ENCODE assay signal across 18 cellular contexts in the genomic region with DNA sequence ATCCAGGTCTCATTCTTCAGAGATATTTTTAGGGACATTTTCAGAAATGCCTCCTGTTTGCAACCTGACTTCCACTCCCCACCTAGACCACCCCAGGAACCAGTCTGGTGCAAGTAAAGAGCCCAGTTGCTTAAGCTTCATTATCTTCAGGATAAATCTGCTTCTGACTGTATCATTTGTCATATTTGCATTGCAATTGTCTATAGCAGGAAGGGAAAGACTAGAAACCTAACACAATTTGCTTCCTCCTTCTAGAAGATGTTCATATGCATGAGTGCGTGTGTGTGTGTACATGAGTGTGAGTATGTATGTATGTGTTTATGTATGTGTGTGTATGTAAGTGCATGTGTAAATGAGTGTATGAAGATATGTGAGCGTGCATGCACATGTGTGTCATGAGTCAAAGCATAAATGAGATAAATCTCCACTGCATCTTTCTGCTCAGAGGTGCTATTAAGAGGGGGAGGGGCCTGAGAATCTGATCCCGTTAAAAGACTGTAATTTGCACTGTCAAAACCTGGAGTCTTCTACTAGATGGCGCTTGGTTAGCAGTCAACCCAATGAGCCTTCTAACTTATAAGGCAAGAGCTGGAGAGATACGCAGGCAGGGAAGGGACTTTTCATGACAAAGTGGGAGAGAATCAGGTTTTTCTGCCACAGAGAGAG.
DNase-seq lines count a peak whose midpoint lies in the region; ATAC-seq and TF ChIP-seq lines count a peak whose summit lies in the region.
"Had no signal": no experiment of that assay in that cellular context is flagged by ENCODE, and none has a peak within 500 bp of the region (broad histone marks: within the 10 kb centered on the region; RNA-seq: fewer than 3 reads in every experiment).

No MANE protein-coding gene starts in this region.

- DNase-seq in NCI-H2081 (lab: John Stamatoyannopoulos, UW) (peak; percentile 5 to 48), NCI-H2081 treated with DMSO at 0.1 percent for 48 hours (lab: John Stamatoyannopoulos, UW) (no peak), Karpas-422 (peak; percentile 57), PC-9 (peak in 1 of 2 experiments; percentile 63), nephron progenitor cell (no peak), hippocampal formation (lab: John Stamatoyannopoulos, UW) (no peak), right lobe of liver (no peak)
- DNase-seq: activated CD4-positive, alpha-beta T cell treated with anti-CD3 and anti-CD28 coated beads, Interleukin-2, amount 10 ng/mL, durations not matched to agents 7 days and 5 days; activated naive CD4-positive, alpha-beta T cell; GOT3; KBM-7; left lung; NCI-H226; Right ventricle myocardium superior; uterus had no signal

- 85% methylated on average over 5 of the region's 5 CpGs for WGBS in right lobe of liver (ENCODE audit: insufficient coverage, low coverage, low lambda C conversion rate, missing lambda C conversion rate)

- H3K4me3 ChIP-seq in Karpas-422 (ENCODE audit: low read length) = no peak overlapping the region
- H3K4me3 ChIP-seq in PC-9 = no peak overlapping the region
- H3K4me3 ChIP-seq in right lobe of liver = no peak overlapping the region
- H3K4me3 ChIP-seq: BLaER1 treated with 17β-estradiol and CSF1 and Interleukin-3, amounts not matched to agents 10 nM and 100 nM; left lung; uterus had no signal

- H3K27me3 Mint-ChIP-seq in nephron progenitor cell (ENCODE audit: low read depth, poor library complexity) = peaks cover 4% of the 10 kb centered on the region
- H3K27me3 Mint-ChIP-seq: central memory CD8-positive, alpha-beta T cell had no signal

- H3K36me3 ChIP-seq in Karpas-422 (ENCODE audit: insufficient read depth, low read length) (no peaks in the 10 kb centered on the region), PC-9 (ENCODE audit: low read depth) (no peaks in the 10 kb centered on the region), right lobe of liver (no peaks in the 10 kb centered on the region)
- H3K36me3 ChIP-seq: BLaER1 treated with 17β-estradiol and CSF1 and Interleukin-3, amounts not matched to agents 10 nM and 100 nM; left lung; uterus had no signal

- peak overlapping the region; percentile 40 for H3K4me3 Mint-ChIP-seq in nephron progenitor cell
- H3K4me3 Mint-ChIP-seq: activated CD4-positive, alpha-beta T cell treated with anti-CD3 and anti-CD28 coated beads, Interleukin-2, amount 10 ng/mL, durations not matched to agents 7 days and 5 days; central memory CD8-positive, alpha-beta T cell had no signal

- ATAC-seq in right lobe of liver = no peak
- no peak for ATAC-seq in GM21528 (IDR thresholded peaks at IDR 0.05; ENCODE audit: low FRiP score, unreplicated experiment)
- ATAC-seq: left lung had no signal

- peaks cover 14% of the 10 kb centered on the region for H3K36me3 Mint-ChIP-seq in nephron progenitor cell (ENCODE audit: low read depth)

- POLR2A ChIA-PET in PC-9 (lab: Charles Lee; ENCODE audit: unreplicated experiment) = no interaction called here

- intact Hi-C loops in PC-9 (cut with micrococcal nuclease; ENCODE audit: unreplicated experiment) = no loop called here
- intact Hi-C loops in right lobe of liver (cut with DNase I) = no loop called here

- H4K20me1 ChIP-seq in Karpas-422 (ENCODE audit: insufficient read depth, low read depth, low read length) = no peaks in the 10 kb centered on the region
- no peaks in the 10 kb centered on the region for H4K20me1 ChIP-seq in PC-9 (ENCODE audit: insufficient read depth)
- H4K20me1 ChIP-seq: BLaER1 treated with 17β-estradiol and CSF1 and Interleukin-3, amounts not matched to agents 10 nM and 100 nM had no signal

- CTCF ChIA-PET in PC-9 (lab: Charles Lee) = no interaction called here

- H3K4me1 ChIP-seq in Karpas-422 (ENCODE audit: low read length) (peaks cover 19% of the 10 kb centered on the region), PC-9 (replicated peaks; ENCODE audit: insufficient read depth) (peaks cover 17% of the 10 kb centered on the region), right lobe of liver (peaks cover 0 to 12% (median 2%) of the 10 kb centered on the region in 4 donors)
- H3K4me1 ChIP-seq: uterus had no signal

- TF ChIP-seq POLR2A in right lobe of liver (IDR thresholded peaks at IDR 0.05) = no peak

- peaks cover 27% of the 10 kb centered on the region for H3K9me3 Mint-ChIP-seq in nephron progenitor cell
- H3K9me3 Mint-ChIP-seq: central memory CD8-positive, alpha-beta T cell had no signal

- H3F3A ChIP-seq in PC-9 (ENCODE audit: insufficient read depth, low read depth) = peaks cover 5% of the 10 kb centered on the region; the same call in 1 of the 2 replicates

- TF ChIP-seq CTCF in PC-9 (conservative IDR thresholded peaks at IDR 0.05) (no peak), nephron progenitor cell (IDR thresholded peaks at IDR 0.05) (no peak), right lobe of liver (IDR thresholded peaks at IDR 0.05) (no peak)

- H3K4me2 ChIP-seq in Karpas-422 (ENCODE audit: low read depth, low read length, poor library complexity, severe bottlenecking) (peak overlapping the region; percentile 37), PC-9 (peak overlapping the region; percentile 4; the same call in 1 of the 2 replicates)

- no peak overlapping the region for H3K9ac ChIP-seq in Karpas-422 (ENCODE audit: low read length)
- H3K9ac ChIP-seq: BLaER1 treated with 17β-estradiol and CSF1 and Interleukin-3, amounts not matched to agents 10 nM and 100 nM had no signal

- H3K9me2 ChIP-seq in Karpas-422 (replicated peaks; ENCODE audit: insufficient read depth, low read length) (no peaks in the 10 kb centered on the region), PC-9 (ENCODE audit: insufficient read depth) (no peaks in the 10 kb centered on the region)

- no peak overlapping the region for H3K27ac ChIP-seq in Karpas-422 (ENCODE audit: low read length)
- peak overlapping the region; percentile 48 for H3K27ac ChIP-seq in PC-9
- no peak overlapping the region for H3K27ac ChIP-seq in right lobe of liver
- H3K27ac ChIP-seq: BLaER1 treated with 17β-estradiol and CSF1 and Interleukin-3, amounts not matched to agents 10 nM and 100 nM; left lung; uterus had no signal

- H3K27me3 ChIP-seq in Karpas-422 (ENCODE audit: low read length) = no peaks in the 10 kb centered on the region
- H3K27me3 ChIP-seq in PC-9 (ENCODE audit: insufficient read depth, low read depth) = no peaks in the 10 kb centered on the region
- H3K27me3 ChIP-seq in right lobe of liver = no peaks in the 10 kb centered on the region
- H3K27me3 ChIP-seq: BLaER1 treated with 17β-estradiol and CSF1 and Interleukin-3, amounts not matched to agents 10 nM and 100 nM; left lung; uterus had no signal

- peaks cover 35% of the 10 kb centered on the region for H3K4me1 Mint-ChIP-seq in nephron progenitor cell
- H3K4me1 Mint-ChIP-seq: central memory CD8-positive, alpha-beta T cell had no signal

- H3K79me2 ChIP-seq in Karpas-422 (ENCODE audit: low read length) (no peaks in the 10 kb centered on the region), PC-9 (ENCODE audit: low read depth) (no peaks in the 10 kb centered on the region)

- no peaks in the 10 kb centered on the region for H3K9me3 ChIP-seq in Karpas-422 (ENCODE audit: low read length)
- peaks cover 12% of the 10 kb centered on the region; the same call in 1 of the 2 replicates for H3K9me3 ChIP-seq in PC-9 (ENCODE audit: insufficient read depth, low read depth)
- H3K9me3 ChIP-seq in right lobe of liver = no peaks in the 10 kb centered on the region
- H3K9me3 ChIP-seq: uterus had no signal

- H3K27ac Mint-ChIP-seq in nephron progenitor cell = peak overlapping the region; percentile 87

- H2AFZ ChIP-seq in Karpas-422 (ENCODE audit: low read length) (no peak overlapping the region), PC-9 (peak overlapping the region; percentile 61; the same call in 1 of the 2 replicates)

- no TSS peak for BruUV-seq in PC-9 (replicated peaks; lab: Mats Ljungman, UMichigan)

Comparison
In these comparisons a context has a peak if more than half of its experiments do, and no peak if none do; other contexts are left out.
1. DNase-seq: peak in NCI-H2081 (2 of 2) and Karpas-422 (single experiment); none in NCI-H2081 treated with DMSO at 0.1 percent for 48 hours (single experiment), nephron progenitor cell (single experiment), hippocampal formation (0 of 2) and right lobe of liver (0 of 3).